9 cellular contexts compared by ENCODE assay signal in genomic region chr11:65834202-65834601, GRCh38. TPM values are rescaled to one million over a fixed set of nuclear protein-coding genes. Genes with fewer than 3 reads are reported as not detected.
DNase-seq lines count a peak whose midpoint lies in the region; ATAC-seq and TF ChIP-seq lines count a peak whose summit lies in the region.
"Had no signal": no experiment of that assay in that cellular context is flagged by ENCODE, and none has a peak within 500 bp of the region (broad histone marks: within the 10 kb centered on the region; RNA-seq: fewer than 3 reads in every experiment).

No MANE protein-coding gene starts in this region.

- peak overlapping the region; percentile 87; the same call in 1 of the 2 replicates for H3K9ac ChIP-seq in HUES64 (ENCODE audit: low read depth, low read length)

- H3K4me3 ChIP-seq in BJ (ENCODE audit: low read depth, low read length) (peak overlapping the region; percentile 60), HUES64 (ENCODE audit: low read length) (peak overlapping the region; percentile 68), epithelial cell of proximal tubule (ENCODE audit: low read depth, low read length) (peak overlapping the region; percentile 65), neutrophil (ENCODE audit: low read depth in 1 of 2, low read length in 1 of 2) (peak overlapping the region; percentile 49 to 57)

- H3K36me3 ChIP-seq in BJ (ENCODE audit: control insufficient read depth, insufficient read depth, low read length): no peaks in the 10 kb centered on the region
- H3K36me3 ChIP-seq in HUES64 (ENCODE audit: insufficient read depth, low read length): no peaks in the 10 kb centered on the region
- H3K36me3 ChIP-seq in neutrophil: no peaks in the 10 kb centered on the region

- H3K27ac ChIP-seq in HUES64 (ENCODE audit: low read depth, low read length) (no peak overlapping the region), neutrophil (no peak overlapping the region)

- DNase-seq in BJ (ENCODE audit: low read depth): no peak
- DNase-seq in epithelial cell of proximal tubule (ENCODE audit: low read depth): no peak
- DNase-seq in NCI-H2171 treated with DMSO at 0.1 percent for 48 hours (lab: John Stamatoyannopoulos, UW): no peak
- DNase-seq in NCI-H69 (lab: John Stamatoyannopoulos, UW): no peak
- no peak for DNase-seq in NCI-H748 treated with DMSO at 0.1 percent for 48 hours (lab: John Stamatoyannopoulos, UW)

- H3K4me1 ChIP-seq in HUES64 (ENCODE audit: insufficient read depth, low read length) (no peaks in the 10 kb centered on the region), neutrophil (ENCODE audit: control insufficient read depth in 1 of 2, insufficient read depth in 1 of 2, low read depth in 1 of 2, low read length in 1 of 2) (peaks cover 16 to 17% of the 10 kb centered on the region in 2 experiments)

- 60% methylated on average over 6 of the region's 6 CpGs for WGBS in HUES64

- POLR2A ChIA-PET in BJ (lab: Charles Lee): interaction anchor here (0.5 kb wide), 1 partner anchor 168 kb away, joined by 4 read pairs; the partner anchor contains the start of genes BANF1 and EIF1AD

- CTCF ChIA-PET in BJ (lab: Yijun Ruan, JAX): interaction anchor here (1.0 to 3.5 kb wide), 3 partner anchors 16 to 125 kb away, joined by 3 to 24 read pairs (median 5); no protein-coding TSS in a partner anchor

- H3K27me3 ChIP-seq in BJ (ENCODE audit: control insufficient read depth, insufficient read depth, low read length) (peaks cover 16% of the 10 kb centered on the region), HUES64 (ENCODE audit: insufficient read depth, low read length) (peaks cover 10% of the 10 kb centered on the region), neutrophil (peaks cover 34% of the 10 kb centered on the region)

- ATAC-seq in HG03159 (IDR thresholded peaks at IDR 0.05; ENCODE audit: unreplicated experiment): no peak

- no peak for TF ChIP-seq CTCF in BJ (IDR thresholded peaks at IDR 0.05; ENCODE audit: insufficient read depth, low read depth, low read length)
- TF ChIP-seq CTCF in epithelial cell of proximal tubule (conservative IDR thresholded peaks at IDR 0.05; ENCODE audit: low read depth, low read length): no peak
- TF ChIP-seq CTCF in neutrophil (IDR thresholded peaks at IDR 0.05): no peak

- H3K9me3 ChIP-seq in HUES64 (ENCODE audit: insufficient read depth, low read depth, low read length) (no peaks in the 10 kb centered on the region), neutrophil (no peaks in the 10 kb centered on the region)

RNA-seq across cellular contexts. Expression of gene SNX32, which starts 0.4 kb away (rescaled TPM):
- 0.13 and 0.22 TPM in 2 replicates for polyA plus RNA-seq in BJ (2011; rRNA removed)
- polyA minus RNA-seq in BJ (2011; rRNA and poly(A)+ RNA removed): 0.19 and 0.36 TPM in 2 replicates
- polyA plus RNA-seq in HUES64 (2013, experiment 1 of 2): 1.00 TPM
- 1.7 TPM for polyA plus RNA-seq in HUES64 (2013, experiment 2 of 2)
- total RNA-seq in epithelial cell of proximal tubule: 2.1 TPM in 1 of 2 replicates, not detected in the other

RNA-seq across cellular contexts. Expression of gene CFL1, which starts 23.8 kb away (rescaled TPM):
- 1,912 and 2,736 TPM in 2 replicates for polyA plus RNA-seq in BJ (2011; rRNA removed)
- 1,413 and 1,917 TPM in 2 replicates for polyA minus RNA-seq in BJ (2011; rRNA and poly(A)+ RNA removed)
- 962 TPM for polyA plus RNA-seq in HUES64 (2013, experiment 1 of 2)
- 1,000 TPM for polyA plus RNA-seq in HUES64 (2013, experiment 2 of 2)
- 2,195 and 2,365 TPM in 2 replicates for total RNA-seq in epithelial cell of proximal tubule

RNA-seq across cellular contexts. Expression of gene MUS81, which starts 26.0 kb away (rescaled TPM):
- polyA plus RNA-seq in BJ (2011; rRNA removed): 31.1 and 63.8 TPM in 2 replicates
- 30.8 and 32.9 TPM in 2 replicates for polyA minus RNA-seq in BJ (2011; rRNA and poly(A)+ RNA removed)
- 36.5 TPM for polyA plus RNA-seq in HUES64 (2013, experiment 1 of 2)
- polyA plus RNA-seq in HUES64 (2013, experiment 2 of 2): 33.3 TPM
- total RNA-seq in epithelial cell of proximal tubule: 57.2 and 71.8 TPM in 2 replicates

RNA-seq across cellular contexts. Expression of gene EFEMP2, which starts 38.4 kb away (rescaled TPM):
- polyA plus RNA-seq in BJ (2011; rRNA removed): 258 and 497 TPM in 2 replicates
- 129 and 140 TPM in 2 replicates for polyA minus RNA-seq in BJ (2011; rRNA and poly(A)+ RNA removed)
- 12.4 TPM for polyA plus RNA-seq in HUES64 (2013, experiment 1 of 2)
- 15.3 TPM for polyA plus RNA-seq in HUES64 (2013, experiment 2 of 2)
- total RNA-seq in epithelial cell of proximal tubule: 45.1 and 94.7 TPM in 2 replicates

RNA-seq across cellular contexts. Expression of gene CTSW, which starts 45.4 kb away (rescaled TPM):
- 0.15 and 0.21 TPM in 2 replicates for polyA plus RNA-seq in BJ (2011; rRNA removed)
- not detected in 2 replicates for polyA minus RNA-seq in BJ (2011; rRNA and poly(A)+ RNA removed)
- not detected for polyA plus RNA-seq in HUES64 (2013, experiment 1 of 2)
- not detected for polyA plus RNA-seq in HUES64 (2013, experiment 2 of 2)
- total RNA-seq in epithelial cell of proximal tubule: 0.51 and 1.2 TPM in 2 replicates
- total RNA-seq: WTC11 had no signal
